8 cellular contexts compared by ENCODE assay signal in the genomic region with DNA sequence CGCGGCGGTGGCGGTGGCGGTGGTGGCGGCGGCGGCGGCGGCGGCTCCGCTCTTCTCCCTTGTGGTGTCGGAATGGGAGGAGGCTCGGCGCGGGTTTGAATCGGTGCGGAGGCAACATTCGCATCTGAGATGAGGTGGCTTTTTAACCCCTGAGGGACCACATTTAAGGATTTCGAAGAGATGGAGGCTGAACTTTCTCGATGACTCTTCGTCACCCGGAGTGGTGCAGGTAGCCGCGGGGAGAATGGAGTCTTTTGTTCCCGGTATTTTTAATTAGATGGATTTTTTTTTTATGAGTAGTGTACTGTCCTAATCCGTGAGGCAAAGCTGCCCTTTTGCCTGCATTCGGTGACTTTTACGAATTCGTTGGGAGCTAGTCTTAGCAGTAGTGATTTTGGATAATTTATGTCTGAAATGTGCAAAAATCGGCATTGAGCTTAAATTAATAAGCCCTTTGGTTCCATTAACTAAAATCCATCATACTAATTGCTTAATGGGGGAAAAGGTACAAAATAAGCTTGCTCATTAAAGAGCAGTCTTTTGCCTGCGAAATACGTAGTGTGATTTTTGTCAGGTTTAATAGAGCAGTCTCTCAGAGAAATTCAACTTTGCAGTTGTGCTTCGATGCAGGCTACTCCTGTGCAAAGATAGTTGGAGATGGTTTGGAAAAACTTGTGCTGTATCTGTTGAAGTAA.
DNase-seq lines count a peak whose midpoint lies in the region; ATAC-seq lines count a peak whose summit lies in the region.

No MANE protein-coding gene starts in this region.

- no peak overlapping the region for H3K27ac Mint-ChIP-seq in activated naive CD8-positive, alpha-beta T cell

- H3K4me1 ChIP-seq in skeletal muscle satellite cell (ENCODE audit: control insufficient read depth, insufficient read depth, low read length) = peaks cover 8% of the 10 kb centered on the region

- peaks cover 2% of the 10 kb centered on the region for H3K36me3 Mint-ChIP-seq in activated naive CD8-positive, alpha-beta T cell

- ATAC-seq in HG03039 (IDR thresholded peaks at IDR 0.05; ENCODE audit: unreplicated experiment) = peak; percentile 4

- peaks cover 17% of the 10 kb centered on the region for H3K4me1 Mint-ChIP-seq in activated naive CD8-positive, alpha-beta T cell (ENCODE audit: low read depth)

- intact Hi-C loops in posterior vena cava (cut with DNase I) = no loop called here

- peak overlapping the region; percentile 78 for H3K9ac ChIP-seq in skeletal muscle satellite cell (ENCODE audit: low read depth, low read length)

- H3K9me3 ChIP-seq in iPS-18c (ENCODE audit: control insufficient read depth, insufficient read depth, low read length) (no peaks in the 10 kb centered on the region), skeletal muscle satellite cell (replicated peaks; ENCODE audit: low read length) (no peaks in the 10 kb centered on the region)

- peak; percentile 78 for DNase-seq in DMS53 (lab: John Stamatoyannopoulos, UW)
- DNase-seq in posterior vena cava (ENCODE audit: low spot score) = no peak
- DNase-seq in activated CD4-positive, alpha-beta T cell treated with anti-CD3 and anti-CD28 coated beads for 1 hour = no peak
- no peak for DNase-seq in central memory CD4-positive, alpha-beta T cell

- H3K27me3 Mint-ChIP-seq in activated naive CD8-positive, alpha-beta T cell = peaks cover 52% of the 10 kb centered on the region

- H3K36me3 ChIP-seq in skeletal muscle satellite cell (ENCODE audit: insufficient read depth, low read length) = no peaks in the 10 kb centered on the region

- H3K4me2 ChIP-seq in skeletal muscle satellite cell (ENCODE audit: low read length) = peak overlapping the region; percentile 90

- H3K9me3 Mint-ChIP-seq in activated naive CD8-positive, alpha-beta T cell (ENCODE audit: low read depth) = no peaks in the 10 kb centered on the region

- no peaks in the 10 kb centered on the region for H3K27me3 ChIP-seq in skeletal muscle satellite cell (ENCODE audit: control insufficient read depth, insufficient read depth, low read length)

- H3K4me3 Mint-ChIP-seq in activated naive CD8-positive, alpha-beta T cell = peak overlapping the region; percentile 81

- H3K4me3 ChIP-seq in iPS-18c (ENCODE audit: insufficient read depth, low read depth, low read length) (peak overlapping the region; percentile 67), skeletal muscle satellite cell (ENCODE audit: low read length) (peak overlapping the region; percentile 83)
